1 cellular context compared by ENCODE assay signal in the genomic region with DNA sequence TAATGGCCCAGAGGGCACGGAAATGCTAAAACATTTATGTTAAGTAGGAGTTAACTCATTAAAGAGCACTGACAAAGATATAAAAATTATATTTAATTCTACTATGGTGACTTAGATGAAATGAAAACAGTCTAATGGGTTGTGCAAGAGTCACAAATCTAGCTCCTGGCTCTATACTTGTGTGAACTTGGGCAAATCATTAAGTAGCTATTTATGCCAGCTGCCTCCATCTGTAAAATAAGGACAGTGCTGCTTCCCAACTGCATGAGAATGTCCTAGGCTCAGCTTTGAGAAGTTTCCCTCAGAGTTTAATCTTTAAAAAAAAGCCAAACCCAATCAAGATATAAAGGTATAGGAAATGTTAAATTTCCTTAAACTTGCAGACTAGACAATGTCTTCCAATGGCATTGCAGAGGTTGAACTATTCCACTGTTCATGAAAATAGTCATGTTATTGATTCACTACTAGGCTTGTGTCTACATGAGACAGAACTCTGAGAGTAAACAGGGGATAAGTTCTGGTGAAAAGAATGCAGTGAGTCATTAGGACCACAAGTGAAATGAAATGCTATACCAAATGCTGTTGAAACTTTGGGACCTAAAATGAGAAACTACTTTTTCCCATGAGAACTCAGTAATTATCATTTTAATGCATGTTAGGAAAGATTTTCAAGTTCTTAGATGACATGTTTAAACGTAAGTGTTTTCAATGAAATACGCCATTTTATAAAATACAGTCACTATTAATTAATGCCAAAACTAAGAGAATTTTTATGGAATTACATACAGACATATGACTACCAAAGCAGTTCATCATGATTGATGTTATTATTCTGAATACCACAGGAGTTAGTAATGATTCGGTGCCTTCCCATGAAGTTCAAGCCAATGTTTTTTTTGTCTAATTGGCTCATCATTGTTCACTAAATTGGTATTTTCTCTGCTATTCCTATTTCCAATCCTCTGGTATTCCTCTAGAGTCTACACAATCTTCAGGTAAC.
TF ChIP-seq lines count a peak whose summit lies in the region.

No MANE protein-coding gene starts in this region.

TF ChIP-seq in HepG2, 621 proteins besides CTCF, POLR2A, EP300 and RAD21 (continued from another document and continues in another):
- TF ChIP-seq MZF1 (CRISPR knock-in tag; IDR thresholded peaks at IDR 0.05; ENCODE audit: borderline replicate concordance) (no peak), SMARCE1 (IDR thresholded peaks at IDR 0.05; ENCODE audit: borderline replicate concordance) (peak; percentile 97), ZMYM4 (CRISPR knock-in tag; IDR thresholded peaks at IDR 0.05) (peak; percentile 66; the same call in 1 of the 2 replicates), MAFF (IDR thresholded peaks at IDR 0.05; ENCODE audit: low read depth, low read length) (peak; percentile 63), LCORL (IDR thresholded peaks at IDR 0.05) (no peak), LCORL (CRISPR knock-in tag; IDR thresholded peaks at IDR 0.05) (peak; percentile 70; the same call in 1 of the 2 replicates), ZNF619 (CRISPR knock-in tag; IDR thresholded peaks at IDR 0.05) (no peak), TRIM24 (CRISPR knock-in tag; IDR thresholded peaks at IDR 0.05) (peak; percentile 30; the same call in 1 of the 2 replicates), ZNF205 (CRISPR knock-in tag; IDR thresholded peaks at IDR 0.05) (peak; percentile 48; the same call in 1 of the 2 replicates), ZBTB7A (CRISPR knock-in tag; IDR thresholded peaks at IDR 0.05) (no peak)
- TF ChIP-seq, protein P1, sequence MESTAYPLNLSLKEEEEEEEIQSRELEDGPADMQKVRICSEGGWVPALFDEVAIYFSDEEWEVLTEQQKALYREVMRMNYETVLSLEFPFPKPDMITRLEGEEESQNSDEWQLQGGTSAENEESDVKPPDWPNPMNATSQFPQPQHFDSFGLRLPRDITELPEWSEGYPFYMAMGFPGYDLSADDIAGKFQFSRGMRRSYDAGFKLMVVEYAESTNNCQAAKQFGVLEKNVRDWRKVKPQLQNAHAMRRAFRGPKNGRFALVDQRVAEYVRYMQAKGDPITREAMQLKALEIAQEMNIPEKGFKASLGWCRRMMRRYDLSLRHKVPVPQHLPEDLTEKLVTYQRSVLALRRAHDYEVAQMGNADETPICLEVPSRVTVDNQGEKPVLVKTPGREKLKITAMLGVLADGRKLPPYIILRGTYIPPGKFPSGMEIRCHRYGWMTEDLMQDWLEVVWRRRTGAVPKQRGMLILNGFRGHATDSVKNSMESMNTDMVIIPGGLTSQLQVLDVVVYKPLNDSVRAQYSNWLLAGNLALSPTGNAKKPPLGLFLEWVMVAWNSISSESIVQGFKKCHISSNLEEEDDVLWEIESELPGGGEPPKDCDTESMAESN (CRISPR knock-in tag; conservative IDR thresholded peaks at IDR 0.05) = 0 out of 2 replicates have a peak, but pooled peaks have one; percentile 41
- TF ChIP-seq, protein P2, sequence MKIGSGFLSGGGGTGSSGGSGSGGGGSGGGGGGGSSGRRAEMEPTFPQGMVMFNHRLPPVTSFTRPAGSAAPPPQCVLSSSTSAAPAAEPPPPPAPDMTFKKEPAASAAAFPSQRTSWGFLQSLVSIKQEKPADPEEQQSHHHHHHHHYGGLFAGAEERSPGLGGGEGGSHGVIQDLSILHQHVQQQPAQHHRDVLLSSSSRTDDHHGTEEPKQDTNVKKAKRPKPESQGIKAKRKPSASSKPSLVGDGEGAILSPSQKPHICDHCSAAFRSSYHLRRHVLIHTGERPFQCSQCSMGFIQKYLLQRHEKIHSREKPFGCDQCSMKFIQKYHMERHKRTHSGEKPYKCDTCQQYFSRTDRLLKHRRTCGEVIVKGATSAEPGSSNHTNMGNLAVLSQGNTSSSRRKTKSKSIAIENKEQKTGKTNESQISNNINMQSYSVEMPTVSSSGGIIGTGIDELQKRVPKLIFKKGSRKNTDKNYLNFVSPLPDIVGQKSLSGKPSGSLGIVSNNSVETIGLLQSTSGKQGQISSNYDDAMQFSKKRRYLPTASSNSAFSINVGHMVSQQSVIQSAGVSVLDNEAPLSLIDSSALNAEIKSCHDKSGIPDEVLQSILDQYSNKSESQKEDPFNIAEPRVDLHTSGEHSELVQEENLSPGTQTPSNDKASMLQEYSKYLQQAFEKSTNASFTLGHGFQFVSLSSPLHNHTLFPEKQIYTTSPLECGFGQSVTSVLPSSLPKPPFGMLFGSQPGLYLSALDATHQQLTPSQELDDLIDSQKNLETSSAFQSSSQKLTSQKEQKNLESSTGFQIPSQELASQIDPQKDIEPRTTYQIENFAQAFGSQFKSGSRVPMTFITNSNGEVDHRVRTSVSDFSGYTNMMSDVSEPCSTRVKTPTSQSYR (CRISPR knock-in tag; IDR thresholded peaks at IDR 0.05; ENCODE audit: borderline replicate concordance) = peak; percentile 15; the same call in 1 of the 2 replicates
- TF ChIP-seq, protein P3, sequence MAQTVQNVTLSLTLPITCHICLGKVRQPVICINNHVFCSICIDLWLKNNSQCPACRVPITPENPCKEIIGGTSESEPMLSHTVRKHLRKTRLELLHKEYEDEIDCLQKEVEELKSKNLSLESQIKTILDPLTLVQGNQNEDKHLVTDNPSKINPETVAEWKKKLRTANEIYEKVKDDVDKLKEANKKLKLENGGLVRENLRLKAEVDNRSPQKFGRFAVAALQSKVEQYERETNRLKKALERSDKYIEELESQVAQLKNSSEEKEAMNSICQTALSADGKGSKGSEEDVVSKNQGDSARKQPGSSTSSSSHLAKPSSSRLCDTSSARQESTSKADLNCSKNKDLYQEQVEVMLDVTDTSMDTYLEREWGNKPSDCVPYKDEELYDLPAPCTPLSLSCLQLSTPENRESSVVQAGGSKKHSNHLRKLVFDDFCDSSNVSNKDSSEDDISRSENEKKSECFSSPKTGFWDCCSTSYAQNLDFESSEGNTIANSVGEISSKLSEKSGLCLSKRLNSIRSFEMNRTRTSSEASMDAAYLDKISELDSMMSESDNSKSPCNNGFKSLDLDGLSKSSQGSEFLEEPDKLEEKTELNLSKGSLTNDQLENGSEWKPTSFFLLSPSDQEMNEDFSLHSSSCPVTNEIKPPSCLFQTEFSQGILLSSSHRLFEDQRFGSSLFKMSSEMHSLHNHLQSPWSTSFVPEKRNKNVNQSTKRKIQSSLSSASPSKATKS (CRISPR knock-in tag; IDR thresholded peaks at IDR 0.05) = no peak
- TF ChIP-seq, protein P4, sequence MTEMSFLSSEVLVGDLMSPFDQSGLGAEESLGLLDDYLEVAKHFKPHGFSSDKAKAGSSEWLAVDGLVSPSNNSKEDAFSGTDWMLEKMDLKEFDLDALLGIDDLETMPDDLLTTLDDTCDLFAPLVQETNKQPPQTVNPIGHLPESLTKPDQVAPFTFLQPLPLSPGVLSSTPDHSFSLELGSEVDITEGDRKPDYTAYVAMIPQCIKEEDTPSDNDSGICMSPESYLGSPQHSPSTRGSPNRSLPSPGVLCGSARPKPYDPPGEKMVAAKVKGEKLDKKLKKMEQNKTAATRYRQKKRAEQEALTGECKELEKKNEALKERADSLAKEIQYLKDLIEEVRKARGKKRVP (CRISPR knock-in tag; IDR thresholded peaks at IDR 0.05) = peak in 1 of 2 experiments; percentile 67; a peak in 2 of 4 replicates
- TF ChIP-seq, protein P5, sequence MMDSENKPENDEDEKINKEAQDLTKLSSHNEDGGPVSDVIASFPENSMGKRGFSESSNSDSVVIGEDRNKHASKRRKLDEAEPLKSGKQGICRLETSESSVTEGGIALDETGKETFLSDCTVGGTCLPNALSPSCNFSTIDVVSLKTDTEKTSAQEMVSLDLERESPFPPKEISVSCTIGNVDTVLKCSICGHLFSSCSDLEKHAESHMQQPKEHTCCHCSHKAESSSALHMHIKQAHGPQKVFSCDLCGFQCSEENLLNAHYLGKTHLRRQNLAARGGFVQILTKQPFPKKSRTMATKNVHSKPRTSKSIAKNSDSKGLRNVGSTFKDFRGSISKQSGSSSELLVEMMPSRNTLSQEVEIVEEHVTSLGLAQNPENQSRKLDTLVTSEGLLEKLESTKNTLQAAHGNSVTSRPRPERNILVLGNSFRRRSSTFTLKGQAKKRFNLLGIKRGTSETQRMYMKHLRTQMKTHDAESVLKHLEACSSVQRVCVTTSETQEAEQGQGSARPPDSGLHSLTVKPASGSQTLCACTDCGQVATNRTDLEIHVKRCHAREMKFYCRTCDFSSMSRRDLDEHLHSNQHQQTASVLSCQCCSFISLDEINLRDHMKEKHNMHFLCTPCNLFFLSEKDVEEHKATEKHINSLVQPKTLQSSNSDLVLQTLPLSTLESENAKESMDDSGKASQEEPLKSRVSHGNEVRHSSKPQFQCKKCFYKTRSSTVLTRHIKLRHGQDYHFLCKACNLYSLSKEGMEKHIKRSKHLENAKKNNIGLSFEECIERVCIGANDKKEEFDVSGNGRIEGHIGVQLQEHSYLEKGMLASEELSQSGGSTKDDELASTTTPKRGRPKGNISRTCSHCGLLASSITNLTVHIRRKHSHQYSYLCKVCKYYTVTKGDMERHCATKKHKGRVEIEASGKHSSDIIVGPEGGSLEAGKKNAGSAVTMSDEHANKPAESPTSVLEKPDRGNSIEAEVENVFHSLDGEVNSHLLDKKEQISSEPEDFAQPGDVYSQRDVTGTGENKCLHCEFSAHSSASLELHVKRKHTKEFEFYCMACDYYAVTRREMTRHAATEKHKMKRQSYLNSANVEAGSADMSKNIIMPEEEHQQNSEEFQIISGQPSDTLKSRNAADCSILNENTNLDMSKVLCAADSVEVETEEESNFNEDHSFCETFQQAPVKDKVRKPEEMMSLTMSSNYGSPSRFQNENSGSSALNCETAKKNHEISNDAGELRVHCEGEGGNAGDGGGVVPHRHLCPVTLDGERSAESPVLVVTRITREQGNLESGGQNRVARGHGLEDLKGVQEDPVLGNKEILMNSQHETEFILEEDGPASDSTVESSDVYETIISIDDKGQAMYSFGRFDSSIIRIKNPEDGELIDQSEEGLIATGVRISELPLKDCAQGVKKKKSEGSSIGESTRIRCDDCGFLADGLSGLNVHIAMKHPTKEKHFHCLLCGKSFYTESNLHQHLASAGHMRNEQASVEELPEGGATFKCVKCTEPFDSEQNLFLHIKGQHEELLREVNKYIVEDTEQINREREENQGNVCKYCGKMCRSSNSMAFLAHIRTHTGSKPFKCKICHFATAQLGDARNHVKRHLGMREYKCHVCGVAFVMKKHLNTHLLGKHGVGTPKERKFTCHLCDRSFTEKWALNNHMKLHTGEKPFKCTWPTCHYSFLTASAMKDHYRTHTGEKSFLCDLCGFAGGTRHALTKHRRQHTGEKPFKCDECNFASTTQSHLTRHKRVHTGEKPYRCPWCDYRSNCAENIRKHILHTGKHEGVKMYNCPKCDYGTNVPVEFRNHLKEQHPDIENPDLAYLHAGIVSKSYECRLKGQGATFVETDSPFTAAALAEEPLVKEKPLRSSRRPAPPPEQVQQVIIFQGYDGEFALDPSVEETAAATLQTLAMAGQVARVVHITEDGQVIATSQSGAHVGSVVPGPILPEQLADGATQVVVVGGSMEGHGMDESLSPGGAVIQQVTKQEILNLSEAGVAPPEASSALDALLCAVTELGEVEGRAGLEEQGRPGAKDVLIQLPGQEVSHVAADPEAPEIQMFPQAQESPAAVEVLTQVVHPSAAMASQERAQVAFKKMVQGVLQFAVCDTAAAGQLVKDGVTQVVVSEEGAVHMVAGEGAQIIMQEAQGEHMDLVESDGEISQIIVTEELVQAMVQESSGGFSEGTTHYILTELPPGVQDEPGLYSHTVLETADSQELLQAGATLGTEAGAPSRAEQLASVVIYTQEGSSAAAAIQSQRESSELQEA (CRISPR knock-in tag; IDR thresholded peaks at IDR 0.05; ENCODE audit: not compliant biosample characterization) = no peak
- TF ChIP-seq, protein P6, sequence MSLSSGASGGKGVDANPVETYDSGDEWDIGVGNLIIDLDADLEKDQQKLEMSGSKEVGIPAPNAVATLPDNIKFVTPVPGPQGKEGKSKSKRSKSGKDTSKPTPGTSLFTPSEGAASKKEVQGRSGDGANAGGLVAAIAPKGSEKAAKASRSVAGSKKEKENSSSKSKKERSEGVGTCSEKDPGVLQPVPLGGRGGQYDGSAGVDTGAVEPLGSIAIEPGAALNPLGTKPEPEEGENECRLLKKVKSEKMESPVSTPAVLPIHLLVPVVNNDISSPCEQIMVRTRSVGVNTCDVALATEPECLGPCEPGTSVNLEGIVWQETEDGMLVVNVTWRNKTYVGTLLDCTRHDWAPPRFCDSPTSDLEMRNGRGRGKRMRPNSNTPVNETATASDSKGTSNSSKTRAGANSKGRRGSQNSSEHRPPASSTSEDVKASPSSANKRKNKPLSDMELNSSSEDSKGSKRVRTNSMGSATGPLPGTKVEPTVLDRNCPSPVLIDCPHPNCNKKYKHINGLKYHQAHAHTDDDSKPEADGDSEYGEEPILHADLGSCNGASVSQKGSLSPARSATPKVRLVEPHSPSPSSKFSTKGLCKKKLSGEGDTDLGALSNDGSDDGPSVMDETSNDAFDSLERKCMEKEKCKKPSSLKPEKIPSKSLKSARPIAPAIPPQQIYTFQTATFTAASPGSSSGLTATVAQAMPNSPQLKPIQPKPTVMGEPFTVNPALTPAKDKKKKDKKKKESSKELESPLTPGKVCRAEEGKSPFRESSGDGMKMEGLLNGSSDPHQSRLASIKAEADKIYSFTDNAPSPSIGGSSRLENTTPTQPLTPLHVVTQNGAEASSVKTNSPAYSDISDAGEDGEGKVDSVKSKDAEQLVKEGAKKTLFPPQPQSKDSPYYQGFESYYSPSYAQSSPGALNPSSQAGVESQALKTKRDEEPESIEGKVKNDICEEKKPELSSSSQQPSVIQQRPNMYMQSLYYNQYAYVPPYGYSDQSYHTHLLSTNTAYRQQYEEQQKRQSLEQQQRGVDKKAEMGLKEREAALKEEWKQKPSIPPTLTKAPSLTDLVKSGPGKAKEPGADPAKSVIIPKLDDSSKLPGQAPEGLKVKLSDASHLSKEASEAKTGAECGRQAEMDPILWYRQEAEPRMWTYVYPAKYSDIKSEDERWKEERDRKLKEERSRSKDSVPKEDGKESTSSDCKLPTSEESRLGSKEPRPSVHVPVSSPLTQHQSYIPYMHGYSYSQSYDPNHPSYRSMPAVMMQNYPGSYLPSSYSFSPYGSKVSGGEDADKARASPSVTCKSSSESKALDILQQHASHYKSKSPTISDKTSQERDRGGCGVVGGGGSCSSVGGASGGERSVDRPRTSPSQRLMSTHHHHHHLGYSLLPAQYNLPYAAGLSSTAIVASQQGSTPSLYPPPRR (CRISPR knock-in tag; IDR thresholded peaks at IDR 0.05; ENCODE audit: borderline replicate concordance) = no peak
- TF ChIP-seq, protein P7, sequence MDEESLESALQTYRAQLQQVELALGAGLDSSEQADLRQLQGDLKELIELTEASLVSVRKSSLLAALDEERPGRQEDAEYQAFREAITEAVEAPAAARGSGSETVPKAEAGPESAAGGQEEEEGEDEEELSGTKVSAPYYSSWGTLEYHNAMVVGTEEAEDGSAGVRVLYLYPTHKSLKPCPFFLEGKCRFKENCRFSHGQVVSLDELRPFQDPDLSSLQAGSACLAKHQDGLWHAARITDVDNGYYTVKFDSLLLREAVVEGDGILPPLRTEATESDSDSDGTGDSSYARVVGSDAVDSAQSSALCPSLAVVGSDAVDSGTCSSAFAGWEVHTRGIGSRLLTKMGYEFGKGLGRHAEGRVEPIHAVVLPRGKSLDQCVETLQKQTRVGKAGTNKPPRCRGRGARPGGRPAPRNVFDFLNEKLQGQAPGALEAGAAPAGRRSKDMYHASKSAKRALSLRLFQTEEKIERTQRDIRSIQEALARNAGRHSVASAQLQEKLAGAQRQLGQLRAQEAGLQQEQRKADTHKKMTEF (CRISPR knock-in tag; IDR thresholded peaks at IDR 0.05) = peak; percentile 88
- TF ChIP-seq, protein P8, sequence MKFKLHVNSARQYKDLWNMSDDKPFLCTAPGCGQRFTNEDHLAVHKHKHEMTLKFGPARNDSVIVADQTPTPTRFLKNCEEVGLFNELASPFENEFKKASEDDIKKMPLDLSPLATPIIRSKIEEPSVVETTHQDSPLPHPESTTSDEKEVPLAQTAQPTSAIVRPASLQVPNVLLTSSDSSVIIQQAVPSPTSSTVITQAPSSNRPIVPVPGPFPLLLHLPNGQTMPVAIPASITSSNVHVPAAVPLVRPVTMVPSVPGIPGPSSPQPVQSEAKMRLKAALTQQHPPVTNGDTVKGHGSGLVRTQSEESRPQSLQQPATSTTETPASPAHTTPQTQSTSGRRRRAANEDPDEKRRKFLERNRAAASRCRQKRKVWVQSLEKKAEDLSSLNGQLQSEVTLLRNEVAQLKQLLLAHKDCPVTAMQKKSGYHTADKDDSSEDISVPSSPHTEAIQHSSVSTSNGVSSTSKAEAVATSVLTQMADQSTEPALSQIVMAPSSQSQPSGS (CRISPR knock-in tag; IDR thresholded peaks at IDR 0.05) = peak; percentile 61; the same call in 1 of the 2 replicates
